ENCODE assay signal across 1 cellular context in genomic region chr3:8966150-8966819, GRCh38.
A peak's percentile ranks its signal among the peaks of the same experiment; 100 is the strongest.
TF ChIP-seq lines count a peak whose summit lies in the region.

No MANE protein-coding gene starts in this region.

TF ChIP-seq in K562, 482 proteins besides CTCF, POLR2A, EP300 and RAD21 (continued from another document):
- TF ChIP-seq ZBTB8A (IDR thresholded peaks at IDR 0.05; ENCODE audit: partially characterized antibody) (no peak), EGR1 (conservative IDR thresholded peaks at IDR 0.05) (no peak), ADNP (tag; IDR thresholded peaks at IDR 0.05) (peak; percentile 87), HDAC2 (IDR thresholded peaks at IDR 0.05) (0 out of 2 replicates have a peak, but pooled peaks have one; percentile 37)
